In genomic region chr2:199144036-199144435, GRCh38 we compare ENCODE assay signal across 23 cellular contexts.
DNase-seq lines count a peak whose midpoint lies in the region; ATAC-seq, FAIRE-seq and TF ChIP-seq lines count a peak whose summit lies in the region.
"Had no signal": no experiment of that assay in that cellular context is flagged by ENCODE, and none has a peak within 500 bp of the region (broad histone marks: within the 10 kb centered on the region; RNA-seq: fewer than 3 reads in every experiment).

No MANE protein-coding gene starts in this region.

- peaks cover 3% of the 10 kb centered on the region for H3K9me3 Mint-ChIP-seq in astrocyte (ENCODE audit: unreplicated experiment)
- peaks cover 0 to 7% (median 1%) of the 10 kb centered on the region in 8 donors for H3K9me3 Mint-ChIP-seq in CD4-positive, alpha-beta memory T cell

- no peak overlapping the region for H3K27ac ChIP-seq in astrocyte (ENCODE audit: low read depth, low read length)
- no peak overlapping the region for H3K27ac ChIP-seq in CD4-positive, alpha-beta memory T cell (ENCODE audit: low read depth, low read length)

- H3K4me3 ChIP-seq in astrocyte (ENCODE audit: insufficient read depth, low read depth, low read length) (no peak overlapping the region), fibroblast of the aortic adventitia (ENCODE audit: low read depth, low read length) (no peak overlapping the region), retinal pigment epithelial cell (ENCODE audit: low read length) (no peak overlapping the region)
- H3K4me3 ChIP-seq in CD4-positive, alpha-beta memory T cell (ENCODE audit: low read length in 2 of 2): no peak overlapping the region
- H3K4me3 ChIP-seq: GM12878, K562 had no signal

- H3K4me2 ChIP-seq in astrocyte (ENCODE audit: low read length): no peak overlapping the region

- H3K4me1 Mint-ChIP-seq in astrocyte (ENCODE audit: low read depth, unreplicated experiment): peaks cover 9% of the 10 kb centered on the region
- H3K4me1 Mint-ChIP-seq in CD4-positive, alpha-beta memory T cell: no peaks in the 10 kb centered on the region

- DNase-seq in HS-27A (ENCODE audit: low read depth) (peak; percentile 24), astrocyte (ENCODE audit: low read depth) (peak; percentile 23), fibroblast of the aortic adventitia (ENCODE audit: low read depth) (peak; percentile 23), retinal pigment epithelial cell (ENCODE audit: low read depth) (peak; percentile 64), left cardiac atrium (no peak), hippocampal formation (lab: John Stamatoyannopoulos, UW) (no peak), NCI-H1092 (lab: John Stamatoyannopoulos, UW) (no peak)
- no peak for DNase-seq in CD4-positive, alpha-beta memory T cell
- DNase-seq: BE2C, COR-L47, DMS79 treated with DMSO at 0.1 percent for 48 hours, NCI-H1092 treated with DMSO at 0.1 percent for 48 hours, NCI-H2029 treated with DMSO at 0.1 percent for 48 hours, NCI-H2171, NCI-H345, NCI-H524 treated with DMSO at 0.1 percent for 48 hours, NCI-H82, Right ventricle myocardium superior, SW 1271 had no signal

- H2AFZ ChIP-seq in astrocyte (ENCODE audit: low read depth, low read length): no peak overlapping the region

- intact Hi-C loops in CD4-positive, alpha-beta memory T cell (cut with micrococcal nuclease): no loop called here
- intact Hi-C loops in left cardiac atrium (cut with DNase I): no loop called here

- H3K27me3 ChIP-seq in astrocyte (ENCODE audit: insufficient read depth, low read length): no peaks in the 10 kb centered on the region
- no peaks in the 10 kb centered on the region for H3K27me3 ChIP-seq in CD4-positive, alpha-beta memory T cell (ENCODE audit: insufficient read depth, low read length)
- H3K27me3 ChIP-seq: BE2C had no signal

- peaks cover 2% of the 10 kb centered on the region for H3K27me3 Mint-ChIP-seq in astrocyte (ENCODE audit: low read depth, unreplicated experiment)
- H3K27me3 Mint-ChIP-seq in CD4-positive, alpha-beta memory T cell: no peaks in the 10 kb centered on the region

- H3K9me3 ChIP-seq in astrocyte (ENCODE audit: insufficient read depth, low read depth, low read length): peaks cover 2% of the 10 kb centered on the region
- no peaks in the 10 kb centered on the region for H3K9me3 ChIP-seq in CD4-positive, alpha-beta memory T cell (ENCODE audit: control insufficient read depth in 1 of 2, low read length in 2 of 2)
- H3K9me3 ChIP-seq: BE2C had no signal

- H3K27ac Mint-ChIP-seq in astrocyte (ENCODE audit: unreplicated experiment): peak overlapping the region; percentile 48
- H3K27ac Mint-ChIP-seq in CD4-positive, alpha-beta memory T cell: no peak overlapping the region

- no peaks in the 10 kb centered on the region for H3K79me2 ChIP-seq in astrocyte (ENCODE audit: insufficient read depth, low read length)

- FAIRE-seq in astrocyte (lab: Jason Lieb, UNC): no peak
- FAIRE-seq: GM12878, H54, HepG2, K562 had no signal

- no peaks in the 10 kb centered on the region for H3K36me3 ChIP-seq in astrocyte (ENCODE audit: insufficient read depth, low read length)
- H3K36me3 ChIP-seq in CD4-positive, alpha-beta memory T cell (ENCODE audit: insufficient read depth, low read length): no peaks in the 10 kb centered on the region
- H3K36me3 ChIP-seq: BE2C had no signal

- ATAC-seq in left cardiac atrium: no peak
- ATAC-seq: GM12878, HepG2, K562 had no signal

- no peak overlapping the region for H3K9ac ChIP-seq in astrocyte (ENCODE audit: low read length)

- no peak overlapping the region for H3K4me3 Mint-ChIP-seq in astrocyte (ENCODE audit: unreplicated experiment)
- no peak overlapping the region for H3K4me3 Mint-ChIP-seq in CD4-positive, alpha-beta memory T cell

- CTCF ChIA-PET in CD4-positive, alpha-beta memory T cell (lab: Charles Lee; ENCODE audit: partially characterized antibody): no interaction called here

- H3K36me3 Mint-ChIP-seq in astrocyte (ENCODE audit: low read depth, unreplicated experiment): no peaks in the 10 kb centered on the region
- H3K36me3 Mint-ChIP-seq in CD4-positive, alpha-beta memory T cell: no peaks in the 10 kb centered on the region

- no peaks in the 10 kb centered on the region for H3K4me1 ChIP-seq in astrocyte (ENCODE audit: insufficient read depth, low read length)
- no peaks in the 10 kb centered on the region for H3K4me1 ChIP-seq in CD4-positive, alpha-beta memory T cell (ENCODE audit: insufficient read depth, low read length)
- H3K4me1 ChIP-seq: BE2C had no signal

- POLR2A ChIA-PET in CD4-positive, alpha-beta memory T cell (lab: Charles Lee; ENCODE audit: partially characterized antibody): no interaction called here

- TF ChIP-seq CTCF in astrocyte (IDR thresholded peaks at IDR 0.05; ENCODE audit: insufficient read depth, low read depth, low read length): no peak
- no peak for TF ChIP-seq CTCF in fibroblast of the aortic adventitia (IDR thresholded peaks at IDR 0.05; ENCODE audit: insufficient read depth, low read length)
- TF ChIP-seq CTCF in retinal pigment epithelial cell (conservative IDR thresholded peaks at IDR 0.05; ENCODE audit: low read depth, low read length): no peak

- H4K20me1 ChIP-seq in astrocyte (ENCODE audit: insufficient read depth, low read length): no peaks in the 10 kb centered on the region

Comparison
In these comparisons a context has a peak if more than half of its experiments do, and no peak if none do; other contexts are left out.
1. DNase-seq: peak in HS-27A (single experiment), astrocyte (single experiment), fibroblast of the aortic adventitia (single experiment) and retinal pigment epithelial cell (single experiment); none in CD4-positive, alpha-beta memory T cell (0 of 5), left cardiac atrium (single experiment), hippocampal formation (0 of 2) and NCI-H1092 (single experiment).